ENCODE assay signal across 8 cellular contexts in the genomic region with DNA sequence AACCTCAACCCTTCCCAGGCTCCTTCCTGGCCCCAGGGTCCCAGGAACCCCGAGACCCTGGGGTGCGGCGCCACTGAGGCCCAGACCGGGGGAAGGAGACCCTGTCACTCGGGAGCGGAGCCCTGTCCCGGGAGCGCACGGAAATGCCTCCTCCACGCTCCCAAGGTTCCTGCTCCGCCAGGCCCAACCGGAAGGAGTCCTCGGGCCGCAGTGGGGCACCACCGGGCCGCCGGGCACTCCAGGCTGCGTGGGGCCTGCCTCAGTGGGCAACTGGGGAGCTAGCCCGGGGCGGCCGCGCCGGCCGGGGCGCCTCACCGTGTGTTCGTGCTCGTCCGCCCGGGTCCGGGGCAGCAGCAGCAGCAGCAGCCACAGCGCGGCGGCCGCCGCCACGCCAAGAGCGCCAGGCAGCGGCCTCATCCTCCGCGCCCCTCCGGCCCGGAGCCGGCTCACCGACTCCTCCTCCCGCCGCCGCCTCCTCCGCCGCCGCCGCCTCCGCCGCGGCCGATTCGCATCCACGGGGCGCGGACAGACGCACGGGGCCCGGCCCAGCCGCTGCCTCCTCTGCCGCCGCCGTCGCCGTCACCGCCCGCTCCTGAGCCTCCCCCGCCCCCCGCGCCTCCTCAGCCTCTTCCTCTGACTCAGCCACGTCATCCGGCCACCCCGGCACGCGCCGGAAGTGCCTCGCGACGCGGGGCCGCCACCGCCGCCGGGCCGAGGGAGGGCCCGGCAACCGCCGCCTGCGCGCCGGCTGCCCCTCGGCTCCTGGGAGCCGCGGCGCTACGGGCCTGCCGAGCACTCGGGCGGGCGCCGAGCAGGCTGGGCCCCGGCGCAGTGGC. TPM values are rescaled to one million over a fixed set of nuclear protein-coding genes. Genes with fewer than 3 reads are reported as not detected.
A peak's percentile ranks its signal among the peaks of the same experiment; 100 is the strongest.
DNase-seq lines count a peak whose midpoint lies in the region; ATAC-seq and TF ChIP-seq lines count a peak whose summit lies in the region.

A gene (minus strand): TSS at position 594 of the 836 bp plus-strand sequence. CDS start 177 bp downstream, at position 417.

- intact Hi-C loops in CD8-positive, alpha-beta T cell (cut with DNase I, micrococcal nuclease), result loop anchor here (1.0 to 10.0 kb wide), 12 partner anchors 20 to 932 kb away; a partner anchor contains a TSS

- TF ChIP-seq POLR2A in erythroblast (IDR thresholded peaks at IDR 0.05; ENCODE audit: low read length), result peak; percentile 89

- no peaks in the 10 kb centered on the region for H3K9me3 Mint-ChIP-seq in CD8-positive, alpha-beta T cell

- peaks cover 56% of the 10 kb centered on the region for H3K79me2 ChIP-seq in OCI-LY3 (ENCODE audit: low read length)

- H3K4me1 Mint-ChIP-seq in CD8-positive, alpha-beta T cell (ENCODE audit: low read depth), result peaks cover 50% of the 10 kb centered on the region

- peak; percentile 83 for ATAC-seq in CD8-positive, alpha-beta T cell
- ATAC-seq in GM19438 (IDR thresholded peaks at IDR 0.05; ENCODE audit: low read depth, unreplicated experiment), result peak; percentile 77

- H4K20me1 ChIP-seq in OCI-LY3 (ENCODE audit: insufficient read depth, low read length), result peaks cover 39% of the 10 kb centered on the region

- H3K4me3 Mint-ChIP-seq in CD8-positive, alpha-beta T cell, result no peak within 1 kb of the TSS

- H3K4me1 ChIP-seq in CD8-positive, alpha-beta T cell (ENCODE audit: insufficient read depth, low read length), result peaks cover 51% of the 10 kb centered on the region
- H3K4me1 ChIP-seq in OCI-LY3 (ENCODE audit: low read length) (peaks cover 44% of the 10 kb centered on the region), mucosa of rectum (ENCODE audit: control insufficient read depth in 2 of 2, insufficient read depth in 2 of 2, low read length in 2 of 2) (peaks cover 21 to 45% of the 10 kb centered on the region in 2 donors)

- peak within 1 kb of the TSS; percentile 86 for H3K9ac ChIP-seq in OCI-LY3 (ENCODE audit: low read length)
- H3K9ac ChIP-seq in mucosa of rectum (ENCODE audit: low read depth in 1 of 2, low read length in 2 of 2), result peak within 1 kb of the TSS; percentile 90 to 93

- H3K9me3 ChIP-seq in CD8-positive, alpha-beta T cell (ENCODE audit: low read length), result no peaks in the 10 kb centered on the region
- no peaks in the 10 kb centered on the region for H3K9me3 ChIP-seq in OCI-LY3 (ENCODE audit: insufficient read depth, low read length)
- no peaks in the 10 kb centered on the region for H3K9me3 ChIP-seq in mucosa of rectum (ENCODE audit: control insufficient read depth in 2 of 2, low read length in 2 of 2)

- H2AFZ ChIP-seq in OCI-LY3 (ENCODE audit: low read depth, low read length), result peak within 1 kb of the TSS; percentile 20

- H3K27me3 ChIP-seq in CD8-positive, alpha-beta T cell (ENCODE audit: insufficient read depth, low read length), result no peaks in the 10 kb centered on the region
- no peaks in the 10 kb centered on the region for H3K27me3 ChIP-seq in HL-60 (ENCODE audit: insufficient read depth, poor library complexity, severe bottlenecking)
- H3K27me3 ChIP-seq in OCI-LY3 (ENCODE audit: low read depth, low read length), result no peaks in the 10 kb centered on the region
- no peaks in the 10 kb centered on the region for H3K27me3 ChIP-seq in mucosa of rectum (ENCODE audit: control insufficient read depth in 2 of 2, insufficient read depth in 2 of 2, low read length in 2 of 2)

- CTCF ChIA-PET in CD8-positive, alpha-beta T cell (lab: Charles Lee), result no interaction called here

- H3K4me2 ChIP-seq in OCI-LY3 (ENCODE audit: low read length), result peak within 1 kb of the TSS; percentile 92

- TF ChIP-seq CTCF in CD8-positive, alpha-beta T cell (IDR thresholded peaks at IDR 0.05), result no peak
- TF ChIP-seq CTCF in HL-60 (IDR thresholded peaks at IDR 0.05; ENCODE audit: insufficient read depth, low read length) (no peak), OCI-LY3 (IDR thresholded peaks at IDR 0.05; ENCODE audit: low read depth, low read length) (no peak)

- H3K27me3 Mint-ChIP-seq in CD8-positive, alpha-beta T cell (ENCODE audit: low read depth), result no peaks in the 10 kb centered on the region

- POLR2A ChIA-PET in CD8-positive, alpha-beta T cell (lab: Charles Lee), result interaction anchor here (0.7 to 1.5 kb wide), 3 partner anchors 66 to 893 kb away, joined by 3 to 4 read pairs (median 4); a partner anchor contains a TSS

- peak within 1 kb of the TSS; percentile 94 for H3K4me3 ChIP-seq in CD8-positive, alpha-beta T cell (ENCODE audit: low read depth, low read length)
- H3K4me3 ChIP-seq in HL-60 (replicated peaks; ENCODE audit: insufficient read depth, low read length) (peak within 1 kb of the TSS; percentile 95), OCI-LY3 (ENCODE audit: low read length) (peak within 1 kb of the TSS; percentile 94), mucosa of rectum (ENCODE audit: low read length in 2 of 2) (peak within 1 kb of the TSS; percentile 91 to 94)

- peak; percentile 86 to 95 (median 92) for DNase-seq in CD8-positive, alpha-beta T cell
- DNase-seq in HL-60 (ENCODE audit: low read depth in 1 of 2, low spot score in 1 of 2), result peak; percentile 69 to 90
- peak; percentile 90 for DNase-seq in activated T-cell treated with anti-CD3 and anti-CD28 coated beads for 4 hours
- DNase-seq in erythroblast (lab: John Stamatoyannopoulos, UW), result peak; percentile 94 to 98
- DNase-seq in stimulated activated CD8-positive, alpha-beta memory T cell treated with anti-CD3 and anti-CD28 coated beads, Interleukin-4, amount 100 ng/mL, for 48 hours, result peak; percentile 92

- peaks cover 12% of the 10 kb centered on the region for H3K36me3 Mint-ChIP-seq in CD8-positive, alpha-beta T cell

- peak within 1 kb of the TSS; percentile 99 for H3K27ac ChIP-seq in CD8-positive, alpha-beta T cell (ENCODE audit: low read depth, low read length)
- H3K27ac ChIP-seq in HL-60 (replicated peaks) (peak within 1 kb of the TSS; percentile 90), OCI-LY3 (ENCODE audit: low read length) (peak within 1 kb of the TSS; percentile 73), mucosa of rectum (ENCODE audit: low read depth in 2 of 2, low read length in 2 of 2) (peak within 1 kb of the TSS; percentile 97 to 99)

- peak within 1 kb of the TSS; percentile 86 for H3K27ac Mint-ChIP-seq in CD8-positive, alpha-beta T cell

- no peaks in the 10 kb centered on the region for H3K36me3 ChIP-seq in CD8-positive, alpha-beta T cell (ENCODE audit: insufficient read depth, low read length)
- no peaks in the 10 kb centered on the region for H3K36me3 ChIP-seq in OCI-LY3 (replicated peaks; ENCODE audit: low read depth, low read length)
- no peaks in the 10 kb centered on the region for H3K36me3 ChIP-seq in mucosa of rectum (ENCODE audit: control insufficient read depth in 2 of 2, insufficient read depth in 2 of 2, low read length in 2 of 2)

RNA-seq across cellular contexts. Expression of the gene that starts here (rescaled TPM):
- 100 to 1,000 TPM; 105 to 106 TPM for total RNA-seq in CD8-positive, alpha-beta T cell

Comparison
In these comparisons a context has a peak if more than half of its experiments do, and no peak if none do; other contexts are left out.
1. Peak in every context shown above with its lines: DNase-seq, ATAC-seq, H3K4me3 ChIP-seq and H3K27ac ChIP-seq.